In genomic region chr4:130110760-130111159, GRCh38 we compare ENCODE assay signal across 22 cellular contexts.
DNase-seq lines count a peak whose midpoint lies in the region; ATAC-seq and TF ChIP-seq lines count a peak whose summit lies in the region.
"Had no signal": no experiment of that assay in that cellular context is flagged by ENCODE, and none has a peak within 500 bp of the region (broad histone marks: within the 10 kb centered on the region; RNA-seq: fewer than 3 reads in every experiment).

No MANE protein-coding gene starts in this region.

- peak overlapping the region; percentile 46; the same call in 1 of the 2 replicates for H3K27ac ChIP-seq in KMS-11
- H3K27ac ChIP-seq: BLaER1, SJSA1 had no signal

- peak overlapping the region in 1 of 5 experiments; percentile 27 for H3K4me3 Mint-ChIP-seq in brain
- H3K4me3 Mint-ChIP-seq: CD4-positive, alpha-beta memory T cell; H9; HFFc6 had no signal

- H2AFZ ChIP-seq in KMS-11 (ENCODE audit: low read depth) = peak overlapping the region; percentile 11

- no peak overlapping the region; the same call in 1 of the 2 replicates for H3K9ac ChIP-seq in KMS-11
- H3K9ac ChIP-seq: BLaER1 had no signal

- peak; percentile 13 for DNase-seq in NCI-H82 (lab: John Stamatoyannopoulos, UW)
- no peak for DNase-seq in NCI-H82 treated with DMSO at 0.1 percent for 48 hours (lab: John Stamatoyannopoulos, UW; ENCODE audit: unreplicated experiment)
- peak; percentile 29 for DNase-seq in retinal pigment epithelial cell (ENCODE audit: low read depth)
- DNase-seq: Caco-2; CD4-positive, alpha-beta memory T cell; GDM1; H9; HFFc6; KBM-7; NCI-H1694; NCI-H2081; NCI-H446 treated with DMSO at 0.1 percent for 48 hours; OCI-M1; T-helper 1 cell had no signal

- ATAC-seq in GM19328 (IDR thresholded peaks at IDR 0.05; ENCODE audit: unreplicated experiment) = no peak
- no peak for ATAC-seq in GM18858 (IDR thresholded peaks at IDR 0.05; ENCODE audit: unreplicated experiment)
- ATAC-seq in GM19467 (IDR thresholded peaks at IDR 0.05; ENCODE audit: unreplicated experiment) = no peak
- ATAC-seq: Right ventricle myocardium inferior had no signal

- peaks cover 25% of the 10 kb centered on the region for H3K4me1 Mint-ChIP-seq in brain
- H3K4me1 Mint-ChIP-seq: CD4-positive, alpha-beta memory T cell had no signal

- H3K27me3 ChIP-seq in KMS-11 (ENCODE audit: insufficient read depth, low read depth) = no peaks in the 10 kb centered on the region
- H3K27me3 ChIP-seq: BLaER1, SJSA1 had no signal

- H3K9me3 Mint-ChIP-seq in brain = peaks cover 0 to 17% (median 9%) of the 10 kb centered on the region in 5 experiments
- H3K9me3 Mint-ChIP-seq: HFFc6 had no signal

- no peaks in the 10 kb centered on the region for H3K36me3 ChIP-seq in KMS-11 (ENCODE audit: insufficient read depth)
- H3K36me3 ChIP-seq: BLaER1, SJSA1 had no signal

- no peaks in the 10 kb centered on the region for H3K79me2 ChIP-seq in KMS-11 (ENCODE audit: insufficient read depth, low read depth)

- no peak overlapping the region for H3K4me3 ChIP-seq in KMS-11 (IDR thresholded peaks at IDR 0.05; ENCODE audit: insufficient read depth, low read depth, low read length)
- no peak overlapping the region for H3K4me3 ChIP-seq in retinal pigment epithelial cell (ENCODE audit: low read length)
- H3K4me3 ChIP-seq: BLaER1, SJSA1 had no signal

- H3K27ac Mint-ChIP-seq in brain = peak overlapping the region; percentile 8 to 83 (median 36)
- H3K27ac Mint-ChIP-seq: CD4-positive, alpha-beta memory T cell; HFFc6 had no signal

- H3K36me3 Mint-ChIP-seq in brain = peaks cover 6% of the 10 kb centered on the region
- H3K36me3 Mint-ChIP-seq: CD4-positive, alpha-beta memory T cell had no signal

- no peaks in the 10 kb centered on the region for H4K20me1 ChIP-seq in KMS-11 (ENCODE audit: insufficient read depth)
- H4K20me1 ChIP-seq: BLaER1 had no signal

- H3K4me1 ChIP-seq in KMS-11 (ENCODE audit: low read depth, poor library complexity, severe bottlenecking) = peaks cover 58% of the 10 kb centered on the region
- H3K4me1 ChIP-seq: BLaER1, Caco-2, SJSA1 had no signal

- H3K4me2 ChIP-seq in KMS-11 = peak overlapping the region; percentile 52
- H3K4me2 ChIP-seq: BLaER1 had no signal

- no peak for TF ChIP-seq CTCF in KMS-11 (conservative IDR thresholded peaks at IDR 0.05; ENCODE audit: low read depth, low read length)
- no peak for TF ChIP-seq CTCF in brain (conservative IDR thresholded peaks at IDR 0.05)
- no peak for TF ChIP-seq CTCF in retinal pigment epithelial cell (conservative IDR thresholded peaks at IDR 0.05; ENCODE audit: low read depth, low read length)

- peaks cover 4% of the 10 kb centered on the region for H3K27me3 Mint-ChIP-seq in brain
- H3K27me3 Mint-ChIP-seq: CD4-positive, alpha-beta memory T cell had no signal
